In genomic region chr6:31655349-31656237, GRCh38 we compare ENCODE assay signal across 15 cellular contexts. TPM values are rescaled to one million over a fixed set of nuclear protein-coding genes. Genes with fewer than 3 reads are reported as not detected.
DNase-seq lines count a peak whose midpoint lies in the region; ATAC-seq and TF ChIP-seq lines count a peak whose summit lies in the region.
"Had no signal": no experiment of that assay in that cellular context is flagged by ENCODE, and none has a peak within 500 bp of the region (broad histone marks: within the 10 kb centered on the region; RNA-seq: fewer than 3 reads in every experiment).

APOM (plus strand) TSS chr6:31655894; CDS start chr6:31655967, 73 bp downstream.

- DNase-seq in activated T-cell treated with anti-CD3 and anti-CD28 coated beads, Interleukin-2, amount 50 U/mL, for 72 hours: no peak
- DNase-seq in activated T-cell treated with anti-CD3 and anti-CD28 coated beads for 4 hours (no peak), kidney tubule cell (ENCODE audit: low spot score) (peak; percentile 49), esophagus muscularis mucosa (ENCODE audit: extremely low spot score) (no peak), trophoblast cell (no peak)
- DNase-seq in activated CD8-positive, alpha-beta T cell treated with anti-CD3 and anti-CD28 coated beads, Interleukin-2, amount 10 ng/mL, durations not matched to agents 7 days and 5 days: no peak
- DNase-seq in stimulated activated effector memory CD8-positive, alpha-beta T cell treated with anti-CD3 and anti-CD28 coated beads, Interleukin-12 subunit alpha, Interleukin-12 subunit beta, amount 100 ng/mL, for 72 hours (ENCODE audit: low spot score in 2 of 2): no peak
- DNase-seq: ACHN; lower lobe of right lung; NCI-H1092 treated with DMSO at 0.1 percent for 48 hours; NCI-H2227 treated with DMSO at 0.1 percent for 48 hours; stimulated activated naive CD8-positive, alpha-beta T cell treated with anti-CD3 and anti-CD28 coated beads, Interleukin-15, amount 100 ng/mL, for 72 hours had no signal

- H3K9me3 ChIP-seq in esophagus muscularis mucosa (no peaks in the 10 kb centered on the region), trophoblast cell (ENCODE audit: insufficient read depth, low read depth, low read length) (no peaks in the 10 kb centered on the region)
- H3K9me3 ChIP-seq: lower lobe of right lung had no signal

- H3K27ac ChIP-seq in esophagus muscularis mucosa (replicated peaks in 1 of 4) (no peak within 1 kb of the TSS), trophoblast cell (ENCODE audit: low read depth, low read length) (no peak within 1 kb of the TSS)
- H3K27ac ChIP-seq: lower lobe of right lung, skin epidermis, VCaP had no signal

- peaks cover 0 to 37% (median 27%) of the 10 kb centered on the region in 4 donors for H3K36me3 ChIP-seq in esophagus muscularis mucosa
- peaks cover 10 to 15% of the 10 kb centered on the region in 2 experiments for H3K36me3 ChIP-seq in trophoblast cell (ENCODE audit: control insufficient read depth in 1 of 2, insufficient read depth in 2 of 2, low read length in 2 of 2)

- H3K4ac ChIP-seq in trophoblast cell (ENCODE audit: low read depth, low read length): no peak within 1 kb of the TSS

- CTCF ChIA-PET in activated CD8-positive, alpha-beta T cell treated with anti-CD3 and anti-CD28 coated beads, Interleukin-2, amount 10 ng/mL, durations not matched to agents 7 days and 5 days (lab: Charles Lee): interaction anchor here (1.1 kb wide), 1 partner anchor 174 kb away, joined by 5 read pairs; no protein-coding TSS in a partner anchor

- H3K27me3 ChIP-seq in esophagus muscularis mucosa (no peaks in the 10 kb centered on the region), trophoblast cell (ENCODE audit: insufficient read depth, low read length) (no peaks in the 10 kb centered on the region)

- peaks cover 54% of the 10 kb centered on the region for H3K4me1 Mint-ChIP-seq in activated T-cell treated with anti-CD3 and anti-CD28 coated beads, Interleukin-2, amount 50 U/mL, for 72 hours (ENCODE audit: low read depth)
- H3K4me1 Mint-ChIP-seq in activated CD8-positive, alpha-beta T cell treated with anti-CD3 and anti-CD28 coated beads, Interleukin-2, amount 10 ng/mL, durations not matched to agents 7 days and 5 days (ENCODE audit: low read depth): peaks cover 70% of the 10 kb centered on the region
- H3K4me1 Mint-ChIP-seq in stimulated activated effector memory CD8-positive, alpha-beta T cell treated with anti-CD3 and anti-CD28 coated beads, Interleukin-12 subunit alpha, Interleukin-12 subunit beta, amount 100 ng/mL, for 72 hours: peaks cover 60% of the 10 kb centered on the region

- H2BK12ac ChIP-seq in trophoblast cell (ENCODE audit: low read length): no peak within 1 kb of the TSS

- no peak within 1 kb of the TSS for H3K4me3 ChIP-seq in esophagus muscularis mucosa
- H3K4me3 ChIP-seq in trophoblast cell (ENCODE audit: low read depth, low read length): no peak within 1 kb of the TSS
- H3K4me3 ChIP-seq: lower lobe of right lung, skin epidermis had no signal

- H4K91ac ChIP-seq in trophoblast cell (ENCODE audit: low read depth, low read length): no peak within 1 kb of the TSS

- H3K4me2 ChIP-seq in trophoblast cell (ENCODE audit: low read length): no peak within 1 kb of the TSS

- ATAC-seq in activated T-cell treated with anti-CD3 and anti-CD28 coated beads, Interleukin-2, amount 50 U/mL, for 72 hours (replicated peaks in 1 of 2): no peak
- no peak for ATAC-seq in activated CD8-positive, alpha-beta T cell treated with anti-CD3 and anti-CD28 coated beads, Interleukin-2, amount 10 ng/mL, durations not matched to agents 7 days and 5 days
- no peak for ATAC-seq in stimulated activated effector memory CD8-positive, alpha-beta T cell treated with anti-CD3 and anti-CD28 coated beads, Interleukin-12 subunit alpha, Interleukin-12 subunit beta, amount 100 ng/mL, for 72 hours
- no peak for ATAC-seq in HG03469 (IDR thresholded peaks at IDR 0.05; ENCODE audit: unreplicated experiment)
- ATAC-seq: lower lobe of right lung; stimulated activated naive CD8-positive, alpha-beta T cell treated with anti-CD3 and anti-CD28 coated beads, Interleukin-15, amount 100 ng/mL, for 72 hours had no signal

- peaks cover 22% of the 10 kb centered on the region for H3K79me1 ChIP-seq in trophoblast cell (ENCODE audit: low read length)

- H4K12ac ChIP-seq in trophoblast cell (ENCODE audit: low read depth, low read length): no peak within 1 kb of the TSS

- peak within 1 kb of the TSS in 1 of 2 donors; percentile 31 for H3K4me3 Mint-ChIP-seq in activated T-cell treated with anti-CD3 and anti-CD28 coated beads, Interleukin-2, amount 50 U/mL, for 72 hours
- no peak within 1 kb of the TSS for H3K4me3 Mint-ChIP-seq in activated CD8-positive, alpha-beta T cell treated with anti-CD3 and anti-CD28 coated beads, Interleukin-2, amount 10 ng/mL, durations not matched to agents 7 days and 5 days
- H3K4me3 Mint-ChIP-seq in stimulated activated effector memory CD8-positive, alpha-beta T cell treated with anti-CD3 and anti-CD28 coated beads, Interleukin-12 subunit alpha, Interleukin-12 subunit beta, amount 100 ng/mL, for 72 hours: no peak within 1 kb of the TSS
- H3K4me3 Mint-ChIP-seq: stimulated activated naive CD8-positive, alpha-beta T cell treated with anti-CD3 and anti-CD28 coated beads, Interleukin-15, amount 100 ng/mL, for 72 hours had no signal

- no peak within 1 kb of the TSS for H3K18ac ChIP-seq in trophoblast cell (ENCODE audit: low read length)

- intact Hi-C loops in esophagus muscularis mucosa (cut with DNase I): no loop called here

- no peak for TF ChIP-seq EP300 in esophagus muscularis mucosa (IDR thresholded peaks at IDR 0.05)

- no peak for TF ChIP-seq POLR2A in esophagus muscularis mucosa (IDR thresholded peaks at IDR 0.05; ENCODE audit: low read depth)

- H3K79me2 ChIP-seq in trophoblast cell (ENCODE audit: control insufficient read depth, insufficient read depth, low read length, poor library complexity): peaks cover 21% of the 10 kb centered on the region

- H3K27me3 Mint-ChIP-seq in activated T-cell treated with anti-CD3 and anti-CD28 coated beads, Interleukin-2, amount 50 U/mL, for 72 hours (ENCODE audit: low read depth): no peaks in the 10 kb centered on the region
- H3K27me3 Mint-ChIP-seq in activated CD8-positive, alpha-beta T cell treated with anti-CD3 and anti-CD28 coated beads, Interleukin-2, amount 10 ng/mL, durations not matched to agents 7 days and 5 days (ENCODE audit: low read depth): no peaks in the 10 kb centered on the region
- H3K27me3 Mint-ChIP-seq: stimulated activated naive CD8-positive, alpha-beta T cell treated with anti-CD3 and anti-CD28 coated beads, Interleukin-15, amount 100 ng/mL, for 72 hours had no signal

- H2AK5ac ChIP-seq in trophoblast cell (ENCODE audit: low read length): no peak within 1 kb of the TSS

- peaks cover 2 to 18% of the 10 kb centered on the region in 2 donors for H3K36me3 Mint-ChIP-seq in activated T-cell treated with anti-CD3 and anti-CD28 coated beads, Interleukin-2, amount 50 U/mL, for 72 hours (ENCODE audit: insufficient read depth in 2 of 2)
- H3K36me3 Mint-ChIP-seq in activated CD8-positive, alpha-beta T cell treated with anti-CD3 and anti-CD28 coated beads, Interleukin-2, amount 10 ng/mL, durations not matched to agents 7 days and 5 days (ENCODE audit: low read depth): peaks cover 63% of the 10 kb centered on the region
- peaks cover 83% of the 10 kb centered on the region for H3K36me3 Mint-ChIP-seq in stimulated activated effector memory CD8-positive, alpha-beta T cell treated with anti-CD3 and anti-CD28 coated beads, Interleukin-12 subunit alpha, Interleukin-12 subunit beta, amount 100 ng/mL, for 72 hours

- TF ChIP-seq CTCF in esophagus muscularis mucosa (IDR thresholded peaks at IDR 0.05): no peak

- H2BK5ac ChIP-seq in trophoblast cell (ENCODE audit: low read depth, low read length, poor library complexity): no peak within 1 kb of the TSS

- WGBS in esophagus muscularis mucosa: 87% methylated on average over 8 of the region's 8 CpGs
- no CpG with 5 or more reads among the region's 8 CpGs for WGBS in trophoblast cell (ENCODE audit: extremely low coverage, insufficient coverage, insufficient read length)

- H3K4me1 ChIP-seq in esophagus muscularis mucosa (peaks cover 42 to 69% (median 54%) of the 10 kb centered on the region in 4 donors), trophoblast cell (ENCODE audit: control insufficient read depth in 1 of 2, insufficient read depth in 2 of 2, low read length in 2 of 2) (peaks cover 15 to 26% of the 10 kb centered on the region in 2 experiments)

- H2BK120ac ChIP-seq in trophoblast cell (ENCODE audit: insufficient read depth, low read length, poor library complexity): no peak within 1 kb of the TSS

- POLR2A ChIA-PET in activated CD8-positive, alpha-beta T cell treated with anti-CD3 and anti-CD28 coated beads, Interleukin-2, amount 10 ng/mL, durations not matched to agents 7 days and 5 days (lab: Charles Lee): interaction anchor here (1.7 to 6.8 kb wide), 2 partner anchors 9 to 48 kb away, joined by 5 to 109 read pairs; partner anchors contain the start of genes ABHD16A, CSNK2B and GPANK1

- no peak within 1 kb of the TSS for H4K8ac ChIP-seq in trophoblast cell (ENCODE audit: low read depth, low read length)

- H3K23ac ChIP-seq in trophoblast cell (ENCODE audit: low read length): no peak within 1 kb of the TSS

- no peak within 1 kb of the TSS for H3K14ac ChIP-seq in trophoblast cell (ENCODE audit: low read length)

- H2AFZ ChIP-seq in trophoblast cell (ENCODE audit: insufficient read depth, low read length, poor library complexity): no peak within 1 kb of the TSS

- no peaks in the 10 kb centered on the region for H3K9me3 Mint-ChIP-seq in activated T-cell treated with anti-CD3 and anti-CD28 coated beads, Interleukin-2, amount 50 U/mL, for 72 hours
- H3K9me3 Mint-ChIP-seq in activated CD8-positive, alpha-beta T cell treated with anti-CD3 and anti-CD28 coated beads, Interleukin-2, amount 10 ng/mL, durations not matched to agents 7 days and 5 days (ENCODE audit: insufficient read depth): no peaks in the 10 kb centered on the region
- H3K9me3 Mint-ChIP-seq in stimulated activated effector memory CD8-positive, alpha-beta T cell treated with anti-CD3 and anti-CD28 coated beads, Interleukin-12 subunit alpha, Interleukin-12 subunit beta, amount 100 ng/mL, for 72 hours: no peaks in the 10 kb centered on the region
- H3K9me3 Mint-ChIP-seq: stimulated activated naive CD8-positive, alpha-beta T cell treated with anti-CD3 and anti-CD28 coated beads, Interleukin-15, amount 100 ng/mL, for 72 hours had no signal

- peak within 1 kb of the TSS; percentile 9 for H3K27ac Mint-ChIP-seq in activated T-cell treated with anti-CD3 and anti-CD28 coated beads, Interleukin-2, amount 50 U/mL, for 72 hours
- peak within 1 kb of the TSS; percentile 54 for H3K27ac Mint-ChIP-seq in activated CD8-positive, alpha-beta T cell treated with anti-CD3 and anti-CD28 coated beads, Interleukin-2, amount 10 ng/mL, durations not matched to agents 7 days and 5 days
- peak within 1 kb of the TSS; percentile 94 for H3K27ac Mint-ChIP-seq in stimulated activated effector memory CD8-positive, alpha-beta T cell treated with anti-CD3 and anti-CD28 coated beads, Interleukin-12 subunit alpha, Interleukin-12 subunit beta, amount 100 ng/mL, for 72 hours

- H3K9ac ChIP-seq in trophoblast cell (ENCODE audit: low read length): no peak within 1 kb of the TSS

RNA-seq across cellular contexts. Expression of gene APOM, which starts in this region (rescaled TPM):
- 1 to 10 TPM; 5.0 to 6.0 TPM for total RNA-seq in activated T-cell treated with anti-CD3 and anti-CD28 coated beads, Interleukin-2, amount 50 U/mL, for 72 hours
- 1 to 10 TPM; 3.2 to 5.1 TPM for total RNA-seq in activated CD8-positive, alpha-beta T cell treated with anti-CD3 and anti-CD28 coated beads, Interleukin-2, amount 10 ng/mL, durations not matched to agents 7 days and 5 days
- total RNA-seq in esophagus muscularis mucosa: 1 to 10 TPM; 1.5 to 3.3 (median 2.0) TPM
- polyA plus RNA-seq in trophoblast cell (2013): 1.6 and 1.7 TPM in 2 replicates

Comparison
In these comparisons a context has a peak if more than half of its experiments do, and no peak if none do; other contexts are left out.
1. H3K27ac Mint-ChIP-seq: peak in every context shown above with its lines; median percentile 94 in stimulated activated effector memory CD8-positive, alpha-beta T cell treated with anti-CD3 and anti-CD28 coated beads, Interleukin-12 subunit alpha, Interleukin-12 subunit beta, amount 100 ng/mL, for 72 hours; 54 in activated CD8-positive, alpha-beta T cell treated with anti-CD3 and anti-CD28 coated beads, Interleukin-2, amount 10 ng/mL, durations not matched to agents 7 days and 5 days; 9 in activated T-cell treated with anti-CD3 and anti-CD28 coated beads, Interleukin-2, amount 50 U/mL, for 72 hours.